1 cellular context compared by ENCODE assay signal in genomic region chr5:176901260-176902101, GRCh38.
TF ChIP-seq lines count a peak whose summit lies in the region.

No MANE protein-coding gene starts in this region.

TF ChIP-seq in HepG2, 621 proteins besides CTCF, POLR2A, EP300 and RAD21 (continued from another document):
- TF ChIP-seq MAX (IDR thresholded peaks at IDR 0.05): no peak
- TF ChIP-seq NR3C1 (CRISPR knock-in tag; IDR thresholded peaks at IDR 0.05): no peak
- TF ChIP-seq TOPORS (CRISPR knock-in tag; IDR thresholded peaks at IDR 0.05): no peak
- TF ChIP-seq ZNF644 (CRISPR knock-in tag; IDR thresholded peaks at IDR 0.05; ENCODE audit: low read depth): no peak
- TF ChIP-seq FOXC1 (CRISPR knock-in tag; IDR thresholded peaks at IDR 0.05; ENCODE audit: borderline replicate concordance): no peak
- no peak for TF ChIP-seq ZNF749 (CRISPR knock-in tag; IDR thresholded peaks at IDR 0.05; ENCODE audit: borderline replicate concordance)
